In the genomic region with DNA sequence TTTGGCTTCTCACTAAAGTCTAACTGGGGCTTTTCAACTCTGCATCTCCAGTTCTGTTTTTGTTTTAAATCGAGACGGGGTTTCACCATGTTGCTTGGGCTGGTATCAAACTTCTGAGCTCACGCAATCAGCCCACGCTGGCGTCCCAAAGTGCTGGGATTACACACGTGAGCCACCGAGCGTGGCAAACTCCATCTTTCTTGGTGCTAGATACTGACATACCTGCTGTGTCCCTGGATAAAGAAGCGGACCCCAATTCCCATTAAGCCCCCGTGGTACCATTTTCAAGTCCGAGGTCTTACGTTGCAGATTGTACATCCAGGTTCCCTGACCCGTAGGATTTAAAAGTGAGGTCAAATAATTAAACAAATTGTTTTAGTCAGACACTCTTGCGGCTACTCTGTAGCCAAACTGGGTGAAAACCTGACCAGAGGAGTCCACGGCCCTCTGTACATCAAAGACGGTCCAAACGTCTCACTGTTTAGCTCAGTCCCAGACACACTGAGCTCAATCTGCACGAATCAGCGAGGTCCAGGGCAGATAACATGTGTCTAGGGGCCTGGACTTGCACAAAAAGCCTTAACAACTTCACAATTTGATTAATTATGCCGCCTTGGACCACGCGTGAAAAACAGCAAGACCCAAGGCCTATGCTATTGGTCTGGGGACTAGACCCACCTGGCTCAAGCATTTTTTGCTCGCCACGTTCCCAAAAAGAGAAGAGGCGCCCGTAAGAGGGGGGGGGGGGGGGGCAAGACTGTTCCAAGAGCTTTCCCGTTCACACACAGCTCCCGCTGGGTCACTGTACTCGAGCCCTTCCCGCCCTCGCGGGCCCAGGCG, we compare ENCODE assay signal across 1 cellular context.
TF ChIP-seq lines count a peak whose summit lies in the region.

No MANE protein-coding gene starts in this region.

TF ChIP-seq in A549, 52 proteins besides CTCF, POLR2A, EP300 and RAD21 (continued from another document):
- TF ChIP-seq, protein P1, sequence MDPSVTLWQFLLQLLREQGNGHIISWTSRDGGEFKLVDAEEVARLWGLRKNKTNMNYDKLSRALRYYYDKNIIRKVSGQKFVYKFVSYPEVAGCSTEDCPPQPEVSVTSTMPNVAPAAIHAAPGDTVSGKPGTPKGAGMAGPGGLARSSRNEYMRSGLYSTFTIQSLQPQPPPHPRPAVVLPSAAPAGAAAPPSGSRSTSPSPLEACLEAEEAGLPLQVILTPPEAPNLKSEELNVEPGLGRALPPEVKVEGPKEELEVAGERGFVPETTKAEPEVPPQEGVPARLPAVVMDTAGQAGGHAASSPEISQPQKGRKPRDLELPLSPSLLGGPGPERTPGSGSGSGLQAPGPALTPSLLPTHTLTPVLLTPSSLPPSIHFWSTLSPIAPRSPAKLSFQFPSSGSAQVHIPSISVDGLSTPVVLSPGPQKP (IDR thresholded peaks at IDR 0.05; ENCODE audit: low read depth, low read length), result no peak
- TF ChIP-seq RARB (CRISPR knock-in tag; IDR thresholded peaks at IDR 0.05) (no peak), CBX2 (IDR thresholded peaks at IDR 0.05; ENCODE audit: borderline replicate concordance, low read depth) (no peak)
- TF ChIP-seq, protein P2, sequence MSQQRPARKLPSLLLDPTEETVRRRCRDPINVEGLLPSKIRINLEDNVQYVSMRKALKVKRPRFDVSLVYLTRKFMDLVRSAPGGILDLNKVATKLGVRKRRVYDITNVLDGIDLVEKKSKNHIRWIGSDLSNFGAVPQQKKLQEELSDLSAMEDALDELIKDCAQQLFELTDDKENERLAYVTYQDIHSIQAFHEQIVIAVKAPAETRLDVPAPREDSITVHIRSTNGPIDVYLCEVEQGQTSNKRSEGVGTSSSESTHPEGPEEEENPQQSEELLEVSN (IDR thresholded peaks at IDR 0.05; ENCODE audit: borderline replicate concordance, low read depth), result no peak
- TF ChIP-seq, protein P3, sequence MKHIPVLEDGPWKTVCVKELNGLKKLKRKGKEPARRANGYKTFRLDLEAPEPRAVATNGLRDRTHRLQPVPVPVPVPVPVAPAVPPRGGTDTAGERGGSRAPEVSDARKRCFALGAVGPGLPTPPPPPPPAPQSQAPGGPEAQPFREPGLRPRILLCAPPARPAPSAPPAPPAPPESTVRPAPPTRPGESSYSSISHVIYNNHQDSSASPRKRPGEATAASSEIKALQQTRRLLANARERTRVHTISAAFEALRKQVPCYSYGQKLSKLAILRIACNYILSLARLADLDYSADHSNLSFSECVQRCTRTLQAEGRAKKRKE (CRISPR knock-in tag; IDR thresholded peaks at IDR 0.05; ENCODE audit: low read depth), result no peak; the same call in 1 of the 2 replicates
TF ChIP-seq in A549: peak in this region for 3.
